Comparison of ENCODE assay signal across 1 cellular context in genomic region chr4:160450861-160451260, GRCh38.
TF ChIP-seq lines count a peak whose summit lies in the region.

No MANE protein-coding gene starts in this region.

TF ChIP-seq in GM23338, 12 proteins besides CTCF, POLR2A, EP300 and RAD21 (continued from another document):
- TF ChIP-seq, protein P1, sequence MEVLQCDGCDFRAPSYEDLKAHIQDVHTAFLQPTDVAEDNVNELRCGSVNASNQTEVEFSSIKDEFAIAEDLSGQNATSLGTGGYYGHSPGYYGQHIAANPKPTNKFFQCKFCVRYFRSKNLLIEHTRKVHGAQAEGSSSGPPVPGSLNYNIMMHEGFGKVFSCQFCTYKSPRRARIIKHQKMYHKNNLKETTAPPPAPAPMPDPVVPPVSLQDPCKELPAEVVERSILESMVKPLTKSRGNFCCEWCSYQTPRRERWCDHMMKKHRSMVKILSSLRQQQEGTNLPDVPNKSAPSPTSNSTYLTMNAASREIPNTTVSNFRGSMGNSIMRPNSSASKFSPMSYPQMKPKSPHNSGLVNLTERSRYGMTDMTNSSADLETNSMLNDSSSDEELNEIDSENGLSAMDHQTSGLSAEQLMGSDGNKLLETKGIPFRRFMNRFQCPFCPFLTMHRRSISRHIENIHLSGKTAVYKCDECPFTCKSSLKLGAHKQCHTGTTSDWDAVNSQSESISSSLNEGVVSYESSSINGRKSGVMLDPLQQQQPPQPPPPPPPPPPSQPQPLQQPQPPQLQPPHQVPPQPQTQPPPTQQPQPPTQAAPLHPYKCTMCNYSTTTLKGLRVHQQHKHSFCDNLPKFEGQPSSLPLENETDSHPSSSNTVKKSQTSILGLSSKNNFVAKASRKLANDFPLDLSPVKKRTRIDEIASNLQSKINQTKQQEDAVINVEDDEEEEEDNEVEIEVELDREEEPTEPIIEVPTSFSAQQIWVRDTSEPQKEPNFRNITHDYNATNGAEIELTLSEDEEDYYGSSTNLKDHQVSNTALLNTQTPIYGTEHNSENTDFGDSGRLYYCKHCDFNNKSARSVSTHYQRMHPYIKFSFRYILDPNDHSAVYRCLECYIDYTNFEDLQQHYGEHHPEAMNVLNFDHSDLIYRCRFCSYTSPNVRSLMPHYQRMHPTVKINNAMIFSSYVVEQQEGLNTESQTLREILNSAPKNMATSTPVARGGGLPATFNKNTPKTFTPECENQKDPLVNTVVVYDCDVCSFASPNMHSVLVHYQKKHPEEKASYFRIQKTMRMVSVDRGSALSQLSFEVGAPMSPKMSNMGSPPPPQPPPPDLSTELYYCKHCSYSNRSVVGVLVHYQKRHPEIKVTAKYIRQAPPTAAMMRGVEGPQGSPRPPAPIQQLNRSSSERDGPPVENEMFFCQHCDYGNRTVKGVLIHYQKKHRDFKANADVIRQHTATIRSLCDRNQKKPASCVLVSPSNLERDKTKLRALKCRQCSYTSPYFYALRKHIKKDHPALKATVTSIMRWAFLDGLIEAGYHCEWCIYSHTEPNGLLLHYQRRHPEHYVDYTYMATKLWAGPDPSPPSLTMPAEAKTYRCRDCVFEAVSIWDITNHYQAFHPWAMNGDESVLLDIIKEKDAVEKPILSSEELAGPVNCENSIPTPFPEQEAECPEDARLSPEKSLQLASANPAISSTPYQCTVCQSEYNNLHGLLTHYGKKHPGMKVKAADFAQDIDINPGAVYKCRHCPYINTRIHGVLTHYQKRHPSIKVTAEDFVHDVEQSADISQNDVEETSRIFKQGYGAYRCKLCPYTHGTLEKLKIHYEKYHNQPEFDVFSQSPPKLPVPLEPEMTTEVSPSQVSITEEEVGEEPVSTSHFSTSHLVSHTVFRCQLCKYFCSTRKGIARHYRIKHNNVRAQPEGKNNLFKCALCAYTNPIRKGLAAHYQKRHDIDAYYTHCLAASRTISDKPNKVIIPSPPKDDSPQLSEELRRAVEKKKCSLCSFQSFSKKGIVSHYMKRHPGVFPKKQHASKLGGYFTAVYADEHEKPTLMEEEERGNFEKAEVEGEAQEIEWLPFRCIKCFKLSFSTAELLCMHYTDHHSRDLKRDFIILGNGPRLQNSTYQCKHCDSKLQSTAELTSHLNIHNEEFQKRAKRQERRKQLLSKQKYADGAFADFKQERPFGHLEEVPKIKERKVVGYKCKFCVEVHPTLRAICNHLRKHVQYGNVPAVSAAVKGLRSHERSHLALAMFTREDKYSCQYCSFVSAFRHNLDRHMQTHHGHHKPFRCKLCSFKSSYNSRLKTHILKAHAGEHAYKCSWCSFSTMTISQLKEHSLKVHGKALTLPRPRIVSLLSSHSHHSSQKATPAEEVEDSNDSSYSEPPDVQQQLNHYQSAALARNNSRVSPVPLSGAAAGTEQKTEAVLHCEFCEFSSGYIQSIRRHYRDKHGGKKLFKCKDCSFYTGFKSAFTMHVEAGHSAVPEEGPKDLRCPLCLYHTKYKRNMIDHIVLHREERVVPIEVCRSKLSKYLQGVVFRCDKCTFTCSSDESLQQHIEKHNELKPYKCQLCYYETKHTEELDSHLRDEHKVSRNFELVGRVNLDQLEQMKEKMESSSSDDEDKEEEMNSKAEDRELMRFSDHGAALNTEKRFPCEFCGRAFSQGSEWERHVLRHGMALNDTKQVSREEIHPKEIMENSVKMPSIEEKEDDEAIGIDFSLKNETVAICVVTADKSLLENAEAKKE (CRISPR knock-in tag; IDR thresholded peaks at IDR 0.05) = no peak
- no peak for TF ChIP-seq STAT1 (IDR thresholded peaks at IDR 0.05; ENCODE audit: unreplicated experiment)
- TF ChIP-seq, protein P2, sequence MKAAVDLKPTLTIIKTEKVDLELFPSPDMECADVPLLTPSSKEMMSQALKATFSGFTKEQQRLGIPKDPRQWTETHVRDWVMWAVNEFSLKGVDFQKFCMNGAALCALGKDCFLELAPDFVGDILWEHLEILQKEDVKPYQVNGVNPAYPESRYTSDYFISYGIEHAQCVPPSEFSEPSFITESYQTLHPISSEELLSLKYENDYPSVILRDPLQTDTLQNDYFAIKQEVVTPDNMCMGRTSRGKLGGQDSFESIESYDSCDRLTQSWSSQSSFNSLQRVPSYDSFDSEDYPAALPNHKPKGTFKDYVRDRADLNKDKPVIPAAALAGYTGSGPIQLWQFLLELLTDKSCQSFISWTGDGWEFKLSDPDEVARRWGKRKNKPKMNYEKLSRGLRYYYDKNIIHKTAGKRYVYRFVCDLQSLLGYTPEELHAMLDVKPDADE (IDR thresholded peaks at IDR 0.05) = no peak
